Comparison of ENCODE assay signal across 22 cellular contexts in the genomic region with DNA sequence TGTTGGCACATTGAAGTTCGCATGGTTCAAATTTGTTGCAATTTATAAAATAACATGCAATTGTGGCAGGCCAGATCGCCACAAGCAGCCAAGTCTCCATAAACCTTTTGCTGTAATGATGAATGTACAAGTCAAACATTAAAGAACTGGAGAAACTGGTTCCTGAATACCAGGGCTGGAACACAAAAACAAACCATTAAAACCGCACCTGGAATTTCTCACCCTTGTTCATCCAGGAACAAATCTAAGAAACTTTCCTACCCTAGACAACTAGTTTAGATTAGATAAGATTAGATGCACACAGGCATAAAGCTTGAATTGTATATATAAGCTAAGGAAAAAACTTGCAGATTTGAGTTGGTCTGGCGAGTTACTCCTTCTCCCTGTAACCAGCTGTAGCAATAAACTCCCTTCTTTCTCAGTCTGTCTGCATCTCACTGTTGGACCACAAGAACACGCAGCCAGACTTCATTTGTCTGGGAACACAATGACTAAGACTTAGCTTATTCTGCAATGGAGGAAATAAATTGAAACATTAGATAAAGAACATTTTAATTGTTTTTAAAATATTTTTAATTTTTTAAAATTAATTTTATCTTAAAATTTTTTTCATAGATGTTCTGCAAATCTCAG.
DNase-seq lines count a peak whose midpoint lies in the region; ATAC-seq and TF ChIP-seq lines count a peak whose summit lies in the region.
"Had no signal": no experiment of that assay in that cellular context is flagged by ENCODE, and none has a peak within 500 bp of the region (broad histone marks: within the 10 kb centered on the region; RNA-seq: fewer than 3 reads in every experiment).

No MANE protein-coding gene starts in this region.

- peaks cover 6% of the 10 kb centered on the region for H3K79me1 ChIP-seq in trophoblast cell (ENCODE audit: low read length)

- no peaks in the 10 kb centered on the region for H3K36me3 Mint-ChIP-seq in glutamatergic neuron (ENCODE audit: unreplicated experiment)
- H3K36me3 Mint-ChIP-seq: CD8-positive, alpha-beta T cell; stimulated activated memory B cell treated with anti-CD40 and anti-IgM and Interleukin-4, amounts not matched to agents 10 μg/mL and 1 μg/mL and 100 μg/mL, for 72 hours had no signal

- H3K4me1 Mint-ChIP-seq in glutamatergic neuron (ENCODE audit: low read depth, unreplicated experiment), result no peaks in the 10 kb centered on the region
- H3K4me1 Mint-ChIP-seq: stimulated activated memory B cell treated with anti-CD40 and anti-IgM and Interleukin-4, amounts not matched to agents 10 μg/mL and 1 μg/mL and 100 μg/mL, for 72 hours had no signal

- ATAC-seq in esophagus mucosa (peak; percentile 17), GM19455 (IDR thresholded peaks at IDR 0.05; ENCODE audit: unreplicated experiment) (no peak)
- ATAC-seq: CD8-positive, alpha-beta T cell; foreskin keratinocyte; left cardiac atrium; right cardiac atrium; stimulated activated memory B cell treated with anti-CD40 and anti-IgM and Interleukin-4, amounts not matched to agents 10 μg/mL and 1 μg/mL and 100 μg/mL, for 72 hours had no signal

- no peaks in the 10 kb centered on the region for H3K27me3 Mint-ChIP-seq in glutamatergic neuron (ENCODE audit: unreplicated experiment)
- H3K27me3 Mint-ChIP-seq: dendritic cell treated with granulocyte-macrophage colony-stimulating factor and Interleukin-4, amounts not matched to agents 40 ng/mL and 50 ng/mL, for 4 days; stimulated activated memory B cell treated with anti-CD40 and anti-IgM and Interleukin-4, amounts not matched to agents 10 μg/mL and 1 μg/mL and 100 μg/mL, for 72 hours had no signal

- no peak overlapping the region for H3K4me3 Mint-ChIP-seq in glutamatergic neuron (ENCODE audit: unreplicated experiment)
- H3K4me3 Mint-ChIP-seq: activated T-helper 1 cell treated with anti-CD3 and anti-CD28 coated beads, Interleukin-12 subunit alpha, Interleukin-12 subunit beta, Interleukin-2, Interleukin-4 antibody, amounts not matched to agents 30 ng/mL and 10 ng/mL and 1 ng/mL, durations not matched to agents 14 hours and 24 hours and 36 hours; CD8-positive, alpha-beta T cell; dendritic cell treated with granulocyte-macrophage colony-stimulating factor and Interleukin-4, amounts not matched to agents 40 ng/mL and 50 ng/mL, for 4 days; stimulated activated memory B cell treated with anti-CD40 and anti-IgM and Interleukin-4, amounts not matched to agents 10 μg/mL and 1 μg/mL and 100 μg/mL, for 72 hours; T-helper 2 cell treated with Interferon-gamma antibody and Interleukin-4, amounts not matched to agents 5 μg/mL and 100 μg/mL, for 36 hours had no signal

- whole genome bisulfite sequencing in trophoblast cell (ENCODE audit: extremely low coverage, insufficient coverage, insufficient read length), result no CpG with 5 or more reads among the region's 5 CpGs

- H4K91ac ChIP-seq in trophoblast cell (ENCODE audit: low read depth, low read length), result no peak overlapping the region

- H4K12ac ChIP-seq in trophoblast cell (ENCODE audit: low read depth, low read length), result no peak overlapping the region

- peak overlapping the region; percentile 22 for H3K4me2 ChIP-seq in trophoblast cell (ENCODE audit: low read length)

- no peak overlapping the region for H3K9ac ChIP-seq in trophoblast cell (ENCODE audit: low read length)

- H3K4me1 ChIP-seq in trophoblast cell (ENCODE audit: control insufficient read depth in 1 of 2, insufficient read depth in 2 of 2, low read length in 2 of 2), result peaks cover 0 to 4% of the 10 kb centered on the region in 2 experiments
- H3K4me1 ChIP-seq: foreskin keratinocyte had no signal

- TF ChIP-seq CTCF in glutamatergic neuron (IDR thresholded peaks at IDR 0.05; ENCODE audit: partially characterized antibody, unreplicated experiment) (no peak), GM13976 (IDR thresholded peaks at IDR 0.05; ENCODE audit: borderline replicate concordance, control extremely low read depth, extremely low read depth, insufficient read depth, missing control alignments) (no peak)

- H3K79me2 ChIP-seq in trophoblast cell (ENCODE audit: control insufficient read depth, insufficient read depth, low read length, poor library complexity), result no peaks in the 10 kb centered on the region

- no peak overlapping the region for H3K4ac ChIP-seq in trophoblast cell (ENCODE audit: low read depth, low read length)

- H3K23ac ChIP-seq in trophoblast cell (ENCODE audit: low read length), result no peak overlapping the region

- H3K27ac ChIP-seq in trophoblast cell (ENCODE audit: low read depth, low read length), result peak overlapping the region; percentile 28
- H3K27ac ChIP-seq: brain microvascular endothelial cell, foreskin keratinocyte had no signal

- no peaks in the 10 kb centered on the region for H3K9me3 Mint-ChIP-seq in glutamatergic neuron (ENCODE audit: unreplicated experiment)

- no peaks in the 10 kb centered on the region for H3K27me3 ChIP-seq in trophoblast cell (ENCODE audit: insufficient read depth, low read length)
- H3K27me3 ChIP-seq: brain microvascular endothelial cell, foreskin keratinocyte had no signal

- H2BK120ac ChIP-seq in trophoblast cell (ENCODE audit: insufficient read depth, low read length, poor library complexity), result no peak overlapping the region

- peak overlapping the region; percentile 12 for H2BK5ac ChIP-seq in trophoblast cell (ENCODE audit: low read depth, low read length, poor library complexity)

- no peak overlapping the region for H2AFZ ChIP-seq in trophoblast cell (ENCODE audit: insufficient read depth, low read length, poor library complexity)

- DNase-seq in DMS153 (lab: John Stamatoyannopoulos, UW), result peak; percentile 47
- DNase-seq in NCI-H510A (lab: John Stamatoyannopoulos, UW), result peak; percentile 67
- DNase-seq in trophoblast cell, result peak in 1 of 2 donors; percentile 38
- DNase-seq in glutamatergic neuron, result no peak
- no peak for DNase-seq in middle frontal gyrus (ENCODE audit: extremely low spot score, low spot score)
- DNase-seq in GM13976 (ENCODE audit: low spot score), result no peak
- DNase-seq: activated CD4-positive, CD25-positive, alpha-beta regulatory T cell treated with anti-CD3 and anti-CD28 coated beads, Interleukin-2, amount 50 U/mL, for 72 hours; brain microvascular endothelial cell; CD8-positive, alpha-beta T cell; KG1; left cardiac atrium; NCI-H1092; NCI-H2081; NCI-H526; right cardiac atrium had no signal

- no peak overlapping the region for H2AK5ac ChIP-seq in trophoblast cell (ENCODE audit: low read length)

- no peak overlapping the region for H3K18ac ChIP-seq in trophoblast cell (ENCODE audit: low read length)

- no peak overlapping the region for H3K4me3 ChIP-seq in trophoblast cell (ENCODE audit: low read depth, low read length)

- H3K36me3 ChIP-seq in trophoblast cell (ENCODE audit: control insufficient read depth in 1 of 2, insufficient read depth in 2 of 2, low read length in 2 of 2), result no peaks in the 10 kb centered on the region
- H3K36me3 ChIP-seq: brain microvascular endothelial cell had no signal

- no peak overlapping the region for H4K8ac ChIP-seq in trophoblast cell (ENCODE audit: low read depth, low read length)

- in situ Hi-C loops in GM13976 (cut with MboI; ENCODE audit: low sequenced_read_pairs, unreplicated experiment), result no loop called here

- no peak overlapping the region for H3K14ac ChIP-seq in trophoblast cell (ENCODE audit: low read length)

- no peaks in the 10 kb centered on the region for H3K9me3 ChIP-seq in trophoblast cell (ENCODE audit: insufficient read depth, low read depth, low read length)

- no peak overlapping the region for H2BK12ac ChIP-seq in trophoblast cell (ENCODE audit: low read length)

- no peak overlapping the region for H3K27ac Mint-ChIP-seq in glutamatergic neuron (ENCODE audit: unreplicated experiment)
- H3K27ac Mint-ChIP-seq: activated T-helper 1 cell treated with anti-CD3 and anti-CD28 coated beads, Interleukin-12 subunit alpha, Interleukin-12 subunit beta, Interleukin-2, Interleukin-4 antibody, amounts not matched to agents 30 ng/mL and 10 ng/mL and 1 ng/mL, durations not matched to agents 14 hours and 24 hours and 36 hours; CD8-positive, alpha-beta T cell; dendritic cell treated with granulocyte-macrophage colony-stimulating factor and Interleukin-4, amounts not matched to agents 40 ng/mL and 50 ng/mL, for 4 days; stimulated activated memory B cell treated with anti-CD40 and anti-IgM and Interleukin-4, amounts not matched to agents 10 μg/mL and 1 μg/mL and 100 μg/mL, for 72 hours; T-helper 2 cell treated with Interferon-gamma antibody and Interleukin-4, amounts not matched to agents 5 μg/mL and 100 μg/mL, for 36 hours had no signal

Comparison
In these comparisons a context has a peak if more than half of its experiments do, and no peak if none do; other contexts are left out.
1. DNase-seq: peak in DMS153 (single experiment) and NCI-H510A (single experiment); none in glutamatergic neuron (single experiment), middle frontal gyrus (single experiment) and GM13976 (single experiment).